Comparison of ENCODE assay signal across 1 cellular context in the genomic region with DNA sequence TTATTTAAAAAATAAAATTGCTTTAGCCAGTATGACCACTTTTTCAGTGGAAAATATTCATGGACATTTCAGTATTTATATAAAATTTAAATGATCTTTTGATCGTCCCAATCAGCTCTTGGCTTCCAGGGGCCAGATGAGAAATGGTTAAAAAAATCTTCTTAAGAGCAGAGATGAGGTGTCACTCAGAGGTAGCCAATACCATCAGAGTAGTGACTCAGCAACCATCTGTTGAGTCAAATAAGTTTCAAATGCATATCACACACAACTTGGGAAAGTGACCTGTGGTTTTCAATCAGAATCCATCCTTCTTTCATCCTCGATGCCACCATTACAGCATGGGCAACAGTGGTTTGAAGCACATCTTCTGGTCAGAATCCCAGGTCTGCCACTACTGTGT.
A peak's percentile ranks its signal among the peaks of the same experiment; 100 is the strongest.
TF ChIP-seq lines count a peak whose summit lies in the region.

No MANE protein-coding gene starts in this region.

TF ChIP-seq in K562, 482 proteins besides CTCF, POLR2A, EP300 and RAD21 (continued from another document):
- TF ChIP-seq, protein P1, sequence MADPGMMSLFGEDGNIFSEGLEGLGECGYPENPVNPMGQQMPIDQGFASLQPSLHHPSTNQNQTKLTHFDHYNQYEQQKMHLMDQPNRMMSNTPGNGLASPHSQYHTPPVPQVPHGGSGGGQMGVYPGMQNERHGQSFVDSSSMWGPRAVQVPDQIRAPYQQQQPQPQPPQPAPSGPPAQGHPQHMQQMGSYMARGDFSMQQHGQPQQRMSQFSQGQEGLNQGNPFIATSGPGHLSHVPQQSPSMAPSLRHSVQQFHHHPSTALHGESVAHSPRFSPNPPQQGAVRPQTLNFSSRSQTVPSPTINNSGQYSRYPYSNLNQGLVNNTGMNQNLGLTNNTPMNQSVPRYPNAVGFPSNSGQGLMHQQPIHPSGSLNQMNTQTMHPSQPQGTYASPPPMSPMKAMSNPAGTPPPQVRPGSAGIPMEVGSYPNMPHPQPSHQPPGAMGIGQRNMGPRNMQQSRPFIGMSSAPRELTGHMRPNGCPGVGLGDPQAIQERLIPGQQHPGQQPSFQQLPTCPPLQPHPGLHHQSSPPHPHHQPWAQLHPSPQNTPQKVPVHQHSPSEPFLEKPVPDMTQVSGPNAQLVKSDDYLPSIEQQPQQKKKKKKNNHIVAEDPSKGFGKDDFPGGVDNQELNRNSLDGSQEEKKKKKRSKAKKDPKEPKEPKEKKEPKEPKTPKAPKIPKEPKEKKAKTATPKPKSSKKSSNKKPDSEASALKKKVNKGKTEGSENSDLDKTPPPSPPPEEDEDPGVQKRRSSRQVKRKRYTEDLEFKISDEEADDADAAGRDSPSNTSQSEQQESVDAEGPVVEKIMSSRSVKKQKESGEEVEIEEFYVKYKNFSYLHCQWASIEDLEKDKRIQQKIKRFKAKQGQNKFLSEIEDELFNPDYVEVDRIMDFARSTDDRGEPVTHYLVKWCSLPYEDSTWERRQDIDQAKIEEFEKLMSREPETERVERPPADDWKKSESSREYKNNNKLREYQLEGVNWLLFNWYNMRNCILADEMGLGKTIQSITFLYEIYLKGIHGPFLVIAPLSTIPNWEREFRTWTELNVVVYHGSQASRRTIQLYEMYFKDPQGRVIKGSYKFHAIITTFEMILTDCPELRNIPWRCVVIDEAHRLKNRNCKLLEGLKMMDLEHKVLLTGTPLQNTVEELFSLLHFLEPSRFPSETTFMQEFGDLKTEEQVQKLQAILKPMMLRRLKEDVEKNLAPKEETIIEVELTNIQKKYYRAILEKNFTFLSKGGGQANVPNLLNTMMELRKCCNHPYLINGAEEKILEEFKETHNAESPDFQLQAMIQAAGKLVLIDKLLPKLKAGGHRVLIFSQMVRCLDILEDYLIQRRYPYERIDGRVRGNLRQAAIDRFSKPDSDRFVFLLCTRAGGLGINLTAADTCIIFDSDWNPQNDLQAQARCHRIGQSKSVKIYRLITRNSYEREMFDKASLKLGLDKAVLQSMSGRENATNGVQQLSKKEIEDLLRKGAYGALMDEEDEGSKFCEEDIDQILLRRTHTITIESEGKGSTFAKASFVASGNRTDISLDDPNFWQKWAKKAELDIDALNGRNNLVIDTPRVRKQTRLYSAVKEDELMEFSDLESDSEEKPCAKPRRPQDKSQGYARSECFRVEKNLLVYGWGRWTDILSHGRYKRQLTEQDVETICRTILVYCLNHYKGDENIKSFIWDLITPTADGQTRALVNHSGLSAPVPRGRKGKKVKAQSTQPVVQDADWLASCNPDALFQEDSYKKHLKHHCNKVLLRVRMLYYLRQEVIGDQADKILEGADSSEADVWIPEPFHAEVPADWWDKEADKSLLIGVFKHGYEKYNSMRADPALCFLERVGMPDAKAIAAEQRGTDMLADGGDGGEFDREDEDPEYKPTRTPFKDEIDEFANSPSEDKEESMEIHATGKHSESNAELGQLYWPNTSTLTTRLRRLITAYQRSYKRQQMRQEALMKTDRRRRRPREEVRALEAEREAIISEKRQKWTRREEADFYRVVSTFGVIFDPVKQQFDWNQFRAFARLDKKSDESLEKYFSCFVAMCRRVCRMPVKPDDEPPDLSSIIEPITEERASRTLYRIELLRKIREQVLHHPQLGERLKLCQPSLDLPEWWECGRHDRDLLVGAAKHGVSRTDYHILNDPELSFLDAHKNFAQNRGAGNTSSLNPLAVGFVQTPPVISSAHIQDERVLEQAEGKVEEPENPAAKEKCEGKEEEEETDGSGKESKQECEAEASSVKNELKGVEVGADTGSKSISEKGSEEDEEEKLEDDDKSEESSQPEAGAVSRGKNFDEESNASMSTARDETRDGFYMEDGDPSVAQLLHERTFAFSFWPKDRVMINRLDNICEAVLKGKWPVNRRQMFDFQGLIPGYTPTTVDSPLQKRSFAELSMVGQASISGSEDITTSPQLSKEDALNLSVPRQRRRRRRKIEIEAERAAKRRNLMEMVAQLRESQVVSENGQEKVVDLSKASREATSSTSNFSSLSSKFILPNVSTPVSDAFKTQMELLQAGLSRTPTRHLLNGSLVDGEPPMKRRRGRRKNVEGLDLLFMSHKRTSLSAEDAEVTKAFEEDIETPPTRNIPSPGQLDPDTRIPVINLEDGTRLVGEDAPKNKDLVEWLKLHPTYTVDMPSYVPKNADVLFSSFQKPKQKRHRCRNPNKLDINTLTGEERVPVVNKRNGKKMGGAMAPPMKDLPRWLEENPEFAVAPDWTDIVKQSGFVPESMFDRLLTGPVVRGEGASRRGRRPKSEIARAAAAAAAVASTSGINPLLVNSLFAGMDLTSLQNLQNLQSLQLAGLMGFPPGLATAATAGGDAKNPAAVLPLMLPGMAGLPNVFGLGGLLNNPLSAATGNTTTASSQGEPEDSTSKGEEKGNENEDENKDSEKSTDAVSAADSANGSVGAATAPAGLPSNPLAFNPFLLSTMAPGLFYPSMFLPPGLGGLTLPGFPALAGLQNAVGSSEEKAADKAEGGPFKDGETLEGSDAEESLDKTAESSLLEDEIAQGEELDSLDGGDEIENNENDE (IDR thresholded peaks at IDR 0.05; ENCODE audit: low read depth, low read length) = no peak
- peak; percentile 13; the same call in 1 of the 2 replicates for TF ChIP-seq MAFF (IDR thresholded peaks at IDR 0.05; ENCODE audit: low read length)
- no peak for TF ChIP-seq BRF1 (IDR thresholded peaks at IDR 0.05; ENCODE audit: borderline replicate concordance, extremely low read depth, insufficient read length)
- TF ChIP-seq, protein P2, sequence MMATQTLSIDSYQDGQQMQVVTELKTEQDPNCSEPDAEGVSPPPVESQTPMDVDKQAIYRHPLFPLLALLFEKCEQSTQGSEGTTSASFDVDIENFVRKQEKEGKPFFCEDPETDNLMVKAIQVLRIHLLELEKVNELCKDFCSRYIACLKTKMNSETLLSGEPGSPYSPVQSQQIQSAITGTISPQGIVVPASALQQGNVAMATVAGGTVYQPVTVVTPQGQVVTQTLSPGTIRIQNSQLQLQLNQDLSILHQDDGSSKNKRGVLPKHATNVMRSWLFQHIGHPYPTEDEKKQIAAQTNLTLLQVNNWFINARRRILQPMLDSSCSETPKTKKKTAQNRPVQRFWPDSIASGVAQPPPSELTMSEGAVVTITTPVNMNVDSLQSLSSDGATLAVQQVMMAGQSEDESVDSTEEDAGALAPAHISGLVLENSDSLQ (IDR thresholded peaks at IDR 0.05) = peak; percentile 54; the same call in 1 of the 2 replicates
- TF ChIP-seq CREBBP (IDR thresholded peaks at IDR 0.05; ENCODE audit: low read depth, low read length) = no peak
- TF ChIP-seq MAFK (IDR thresholded peaks at IDR 0.05; ENCODE audit: low read length) = peak; percentile 22; the same call in 1 of the 2 replicates
